ENCODE assay signal across 20 cellular contexts in genomic region chrX:6151971-6152370, GRCh38.
A peak's percentile ranks its signal among the peaks of the same experiment; 100 is the strongest.
DNase-seq lines count a peak whose midpoint lies in the region; ATAC-seq and TF ChIP-seq lines count a peak whose summit lies in the region.
"Had no signal": no experiment of that assay in that cellular context is flagged by ENCODE, and none has a peak within 500 bp of the region (broad histone marks: within the 10 kb centered on the region; RNA-seq: fewer than 3 reads in every experiment).

No MANE protein-coding gene starts in this region.

- TF ChIP-seq CTCF in WTC11 (IDR thresholded peaks at IDR 0.05), result no peak

- no peaks in the 10 kb centered on the region for H3K27me3 Mint-ChIP-seq in WTC11 (ENCODE audit: low read depth)
- H3K27me3 Mint-ChIP-seq: B cell; CD4-positive, alpha-beta T cell had no signal

- peaks cover 12% of the 10 kb centered on the region for H3K36me3 Mint-ChIP-seq in WTC11
- H3K36me3 Mint-ChIP-seq: CD8-positive, alpha-beta T cell had no signal

- no peaks in the 10 kb centered on the region for H3K27me3 ChIP-seq in trophoblast cell (ENCODE audit: insufficient read depth, low read length)
- H3K27me3 ChIP-seq: BLaER1 treated with 17β-estradiol and CSF1 and Interleukin-3, amounts not matched to agents 10 nM and 100 nM had no signal

- no peak overlapping the region for H3K4me2 ChIP-seq in trophoblast cell (ENCODE audit: low read length)
- H3K4me2 ChIP-seq: A549; BLaER1 treated with 17β-estradiol and CSF1 and Interleukin-3, amounts not matched to agents 10 nM and 100 nM had no signal

- no peak overlapping the region for H3K14ac ChIP-seq in trophoblast cell (ENCODE audit: low read length)

- no peak overlapping the region for H4K8ac ChIP-seq in trophoblast cell (ENCODE audit: low read depth, low read length)

- H3K4me3 Mint-ChIP-seq in WTC11, result no peak overlapping the region
- H3K4me3 Mint-ChIP-seq: B cell; CD4-positive, alpha-beta T cell; CD8-positive, alpha-beta T cell had no signal

- no peak overlapping the region for H4K91ac ChIP-seq in trophoblast cell (ENCODE audit: low read depth, low read length)

- H2BK12ac ChIP-seq in trophoblast cell (ENCODE audit: low read length), result no peak overlapping the region

- no peak overlapping the region for H3K18ac ChIP-seq in trophoblast cell (ENCODE audit: low read length)

- DNase-seq in NCI-H69 (lab: John Stamatoyannopoulos, UW) (peak; percentile 3), WTC11 (ENCODE audit: low spot score) (no peak), islet precursor cell (peak; percentile 52), trophoblast cell (peak; percentile 18 to 57), cerebellar cortex (ENCODE audit: low spot score) (no peak)
- DNase-seq: AML-193; Caco-2; Calu3; CD4-positive, alpha-beta T cell; CD8-positive, alpha-beta T cell; DMS79 treated with DMSO at 0.1 percent for 48 hours; GF-D8 had no signal

- H3K9ac ChIP-seq in trophoblast cell (ENCODE audit: low read length), result no peak overlapping the region
- H3K9ac ChIP-seq: BLaER1 treated with 17β-estradiol and CSF1 and Interleukin-3, amounts not matched to agents 10 nM and 100 nM had no signal

- H2AFZ ChIP-seq in trophoblast cell (ENCODE audit: insufficient read depth, low read length, poor library complexity), result no peak overlapping the region

- H3K27ac Mint-ChIP-seq in WTC11, result no peak overlapping the region
- H3K27ac Mint-ChIP-seq: B cell; CD4-positive, alpha-beta T cell; CD8-positive, alpha-beta T cell had no signal

- no peak overlapping the region for H3K4ac ChIP-seq in trophoblast cell (ENCODE audit: low read depth, low read length)

- H3K4me1 ChIP-seq in trophoblast cell (ENCODE audit: control insufficient read depth in 1 of 2, insufficient read depth in 2 of 2, low read length in 2 of 2), result no peaks in the 10 kb centered on the region
- H3K4me1 ChIP-seq: A549; BLaER1 treated with 17β-estradiol and CSF1 and Interleukin-3, amounts not matched to agents 10 nM and 100 nM; Caco-2 had no signal

- POLR2A ChIA-PET in WTC11 (lab: Charles Lee), result no interaction called here

- H3K9me3 Mint-ChIP-seq in WTC11, result no peaks in the 10 kb centered on the region
- H3K9me3 Mint-ChIP-seq: CD4-positive, alpha-beta T cell had no signal

- no peak overlapping the region for H4K12ac ChIP-seq in trophoblast cell (ENCODE audit: low read depth, low read length)

- no peaks in the 10 kb centered on the region for H3K9me3 ChIP-seq in trophoblast cell (ENCODE audit: insufficient read depth, low read depth, low read length)
- H3K9me3 ChIP-seq: A549; BLaER1 treated with 17β-estradiol and CSF1 and Interleukin-3, amounts not matched to agents 10 nM and 100 nM; Caco-2 had no signal

- H3K79me1 ChIP-seq in trophoblast cell (ENCODE audit: low read length), result no peaks in the 10 kb centered on the region

- peaks cover 22% of the 10 kb centered on the region for H3K4me1 Mint-ChIP-seq in WTC11
- H3K4me1 Mint-ChIP-seq: B cell had no signal

- CTCF ChIA-PET in WTC11 (lab: Charles Lee), result no interaction called here

- no peaks in the 10 kb centered on the region for H3K36me3 ChIP-seq in trophoblast cell (ENCODE audit: control insufficient read depth in 1 of 2, insufficient read depth in 2 of 2, low read length in 2 of 2)
- H3K36me3 ChIP-seq: BLaER1 treated with 17β-estradiol and CSF1 and Interleukin-3, amounts not matched to agents 10 nM and 100 nM had no signal

- H2AK5ac ChIP-seq in trophoblast cell (ENCODE audit: low read length), result no peak overlapping the region

- H3K27ac ChIP-seq in trophoblast cell (ENCODE audit: low read depth, low read length), result no peak overlapping the region
- H3K27ac ChIP-seq: 22Rv1; A549; BLaER1 treated with 17β-estradiol and CSF1 and Interleukin-3, amounts not matched to agents 10 nM and 100 nM; C4-2B had no signal

- no CpG with 5 or more reads among the region's 5 CpGs for WGBS in trophoblast cell (ENCODE audit: extremely low coverage, insufficient coverage, insufficient read length)

- H2BK5ac ChIP-seq in trophoblast cell (ENCODE audit: low read depth, low read length, poor library complexity), result no peak overlapping the region

- ATAC-seq in WTC11, result no peak
- no peak for ATAC-seq in GM19328 (IDR thresholded peaks at IDR 0.05; ENCODE audit: unreplicated experiment)
- no peak for ATAC-seq in GM19467 (IDR thresholded peaks at IDR 0.05; ENCODE audit: unreplicated experiment)
- ATAC-seq in HG03280 (IDR thresholded peaks at IDR 0.05; ENCODE audit: unreplicated experiment), result no peak
- ATAC-seq: A549; CD8-positive, alpha-beta T cell had no signal

- no peaks in the 10 kb centered on the region for H3K79me2 ChIP-seq in trophoblast cell (ENCODE audit: control insufficient read depth, insufficient read depth, low read length, poor library complexity)

- no peak overlapping the region for H3K4me3 ChIP-seq in trophoblast cell (ENCODE audit: low read depth, low read length)
- H3K4me3 ChIP-seq: A549; BLaER1 treated with 17β-estradiol and CSF1 and Interleukin-3, amounts not matched to agents 10 nM and 100 nM had no signal

- no peak overlapping the region for H2BK120ac ChIP-seq in trophoblast cell (ENCODE audit: insufficient read depth, low read length, poor library complexity)

- no peak overlapping the region for H3K23ac ChIP-seq in trophoblast cell (ENCODE audit: low read length)

TF ChIP-seq in WTC11, 78 proteins besides CTCF, POLR2A, EP300 and RAD21:
- no peak for TF ChIP-seq ZNF138 (CRISPR knock-in tag; conservative IDR thresholded peaks at IDR 0.05)
- no peak for TF ChIP-seq FOXP1 (CRISPR knock-in tag; IDR thresholded peaks at IDR 0.05; ENCODE audit: borderline replicate concordance)
- TF ChIP-seq NFE2L1 (CRISPR knock-in tag; IDR thresholded peaks at IDR 0.05), result no peak
- no peak for TF ChIP-seq ZNF232 (CRISPR knock-in tag; IDR thresholded peaks at IDR 0.05)
- peak; percentile 43; the same call in 1 of the 2 replicates for TF ChIP-seq ZNF121 (CRISPR knock-in tag; IDR thresholded peaks at IDR 0.05)
- TF ChIP-seq ELF4 (CRISPR knock-in tag; IDR thresholded peaks at IDR 0.05; ENCODE audit: low read depth), result no peak
- no peak for TF ChIP-seq NR2C2 (CRISPR knock-in tag; IDR thresholded peaks at IDR 0.05)
- TF ChIP-seq ZNF671 (CRISPR knock-in tag; IDR thresholded peaks at IDR 0.05), result no peak

Comparison
In these comparisons a context has a peak if more than half of its experiments do, and no peak if none do; other contexts are left out.
1. DNase-seq: peak in NCI-H69 (single experiment), islet precursor cell (single experiment) and trophoblast cell (2 of 2); none in WTC11 (single experiment) and cerebellar cortex (single experiment).